ENCODE assay signal across 1 cellular context in the genomic region with DNA sequence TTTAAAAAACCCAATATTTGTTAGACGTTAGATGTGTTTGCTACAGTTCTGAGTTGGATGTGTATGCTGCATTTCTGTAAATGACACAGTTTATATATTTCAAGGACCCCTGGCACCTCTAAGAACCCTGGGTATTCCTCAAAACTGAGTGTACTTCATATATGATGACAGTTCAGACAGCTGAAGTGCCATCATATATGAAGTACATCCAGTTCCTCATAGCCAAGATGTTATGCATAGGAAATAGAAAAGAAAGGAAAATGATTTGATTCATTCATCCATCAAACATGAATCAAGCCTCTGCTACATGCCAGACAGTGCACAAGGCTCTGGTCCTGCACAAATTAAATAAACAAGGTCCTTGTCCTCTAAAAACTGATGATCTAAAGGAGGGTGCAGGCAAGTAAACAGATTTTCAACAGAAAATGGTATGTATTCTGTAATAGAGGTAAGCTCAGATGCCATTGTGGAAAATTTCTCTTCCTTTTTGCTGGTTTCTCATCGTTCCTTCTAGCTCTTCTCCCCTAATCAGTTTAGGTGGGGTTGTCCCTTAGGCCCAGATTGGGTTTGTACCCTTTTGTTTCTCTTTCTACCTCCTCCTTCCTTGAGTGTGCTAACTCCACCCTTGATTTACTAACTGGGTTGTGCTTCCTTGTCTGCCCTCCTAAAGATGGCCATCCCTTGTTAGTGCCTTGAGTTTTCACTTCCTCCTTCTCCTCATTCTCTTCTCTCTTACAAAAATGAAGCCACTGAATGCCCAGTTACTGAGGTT.
TF ChIP-seq lines count a peak whose summit lies in the region.

No MANE protein-coding gene starts in this region.

TF ChIP-seq in HepG2, 621 proteins besides CTCF, POLR2A, EP300 and RAD21 (continued from another document):
- TF ChIP-seq TP53 (CRISPR knock-in tag; conservative IDR thresholded peaks at IDR 0.05) (no peak), TEAD2 (CRISPR knock-in tag; IDR thresholded peaks at IDR 0.05) (no peak), TOE1 (CRISPR knock-in tag; IDR thresholded peaks at IDR 0.05) (no peak), MEF2D (CRISPR knock-in tag; IDR thresholded peaks at IDR 0.05) (no peak), MED8 (CRISPR knock-in tag; IDR thresholded peaks at IDR 0.05; ENCODE audit: insufficient replicate concordance) (no peak), ZSCAN31 (CRISPR knock-in tag; IDR thresholded peaks at IDR 0.05; ENCODE audit: low read depth) (no peak), BRCA1 (CRISPR knock-in tag; IDR thresholded peaks at IDR 0.05) (no peak)
- TF ChIP-seq, protein P1, sequence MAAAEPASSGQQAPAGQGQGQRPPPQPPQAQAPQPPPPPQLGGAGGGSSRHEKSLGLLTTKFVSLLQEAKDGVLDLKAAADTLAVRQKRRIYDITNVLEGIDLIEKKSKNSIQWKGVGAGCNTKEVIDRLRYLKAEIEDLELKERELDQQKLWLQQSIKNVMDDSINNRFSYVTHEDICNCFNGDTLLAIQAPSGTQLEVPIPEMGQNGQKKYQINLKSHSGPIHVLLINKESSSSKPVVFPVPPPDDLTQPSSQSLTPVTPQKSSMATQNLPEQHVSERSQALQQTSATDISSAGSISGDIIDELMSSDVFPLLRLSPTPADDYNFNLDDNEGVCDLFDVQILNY (CRISPR knock-in tag; conservative IDR thresholded peaks at IDR 0.05): no peak
